21 cellular contexts compared by ENCODE assay signal in genomic region chr6:52384145-52384766, GRCh38.
"Had no signal": no experiment of that assay in that cellular context is flagged by ENCODE, and none has a peak within 500 bp of the region (broad histone marks: within the 10 kb centered on the region; RNA-seq: fewer than 3 reads in every experiment).

No MANE protein-coding gene starts in this region.

- ATAC-seq: activated T-cell treated with anti-CD3 and anti-CD28 coated beads, Interleukin-2, amount 50 U/mL, for 72 hours; gastroesophageal sphincter; heart right ventricle; left cardiac atrium; pancreas; stimulated activated naive CD8-positive, alpha-beta T cell treated with anti-CD3 and anti-CD28 coated beads, Interleukin-15, amount 100 ng/mL, for 72 hours had no signal

- H3K9me3 ChIP-seq: gastroesophageal sphincter, pancreas, sigmoid colon, testis had no signal

- H3K4me3 ChIP-seq: gastroesophageal sphincter, heart right ventricle, lung, pancreas, sigmoid colon, spleen, testis had no signal

- H3K27me3 Mint-ChIP-seq: activated CD4-positive, alpha-beta memory T cell treated with anti-CD3 and anti-CD28 coated beads, Interleukin-2, amount 10 ng/mL, durations not matched to agents 7 days and 5 days; activated naive CD8-positive, alpha-beta T cell treated with anti-CD3 and anti-CD28 coated beads, Interleukin-2, amount 10 ng/mL, durations not matched to agents 7 days and 5 days; stimulated activated naive CD8-positive, alpha-beta T cell treated with anti-CD3 and anti-CD28 coated beads, Interleukin-15, amount 100 ng/mL, for 72 hours had no signal

- H3K9me3 Mint-ChIP-seq: activated T-cell treated with anti-CD3 and anti-CD28 coated beads, Interleukin-2, amount 50 U/mL, for 72 hours had no signal

- H3K4me1 ChIP-seq: testis had no signal

- H3K27me3 ChIP-seq: brain microvascular endothelial cell, gastroesophageal sphincter, heart right ventricle, pancreas, sigmoid colon, spleen, testis had no signal

- DNase-seq: activated CD4-positive, alpha-beta memory T cell treated with anti-CD3 and anti-CD28 coated beads, Interleukin-2, amount 10 ng/mL, durations not matched to agents 7 days and 5 days; activated CD8-positive, alpha-beta memory T cell treated with anti-CD3 and anti-CD28 coated beads, Interleukin-2, amount 50 U/mL, for 48 hours; activated gamma-delta T cell; activated naive CD8-positive, alpha-beta T cell treated with anti-CD3 and anti-CD28 coated beads, Interleukin-2, amount 10 ng/mL, durations not matched to agents 7 days and 5 days; activated T-cell treated with anti-CD3 and anti-CD28 coated beads, Interleukin-2, amount 50 U/mL, for 72 hours; anterior cingulate cortex; brain microvascular endothelial cell; dermis blood vessel endothelial cell; endodermal cell; erythroblast; heart right ventricle; left cardiac atrium; midbrain; pancreas; sigmoid colon; spleen; stimulated activated naive CD8-positive, alpha-beta T cell treated with anti-CD3 and anti-CD28 coated beads, Interleukin-15, amount 100 ng/mL, for 72 hours; T-helper 1 cell; testis had no signal

- H3K36me3 ChIP-seq: brain microvascular endothelial cell, gastroesophageal sphincter, heart right ventricle, pancreas, sigmoid colon had no signal

- FAIRE-seq: pancreas had no signal

- H3K27ac Mint-ChIP-seq: activated CD4-positive, alpha-beta memory T cell treated with anti-CD3 and anti-CD28 coated beads, Interleukin-2, amount 10 ng/mL, durations not matched to agents 7 days and 5 days; activated naive CD8-positive, alpha-beta T cell treated with anti-CD3 and anti-CD28 coated beads, Interleukin-2, amount 10 ng/mL, durations not matched to agents 7 days and 5 days; activated T-cell treated with anti-CD3 and anti-CD28 coated beads, Interleukin-2, amount 50 U/mL, for 72 hours; endodermal cell; stimulated activated naive CD8-positive, alpha-beta T cell treated with anti-CD3 and anti-CD28 coated beads, Interleukin-15, amount 100 ng/mL, for 72 hours had no signal

- H3K4me3 Mint-ChIP-seq: activated CD4-positive, alpha-beta memory T cell treated with anti-CD3 and anti-CD28 coated beads, Interleukin-2, amount 10 ng/mL, durations not matched to agents 7 days and 5 days; activated naive CD8-positive, alpha-beta T cell treated with anti-CD3 and anti-CD28 coated beads, Interleukin-2, amount 10 ng/mL, durations not matched to agents 7 days and 5 days; activated T-cell treated with anti-CD3 and anti-CD28 coated beads, Interleukin-2, amount 50 U/mL, for 72 hours; endodermal cell had no signal

- H3K27ac ChIP-seq: brain microvascular endothelial cell, gastroesophageal sphincter, heart right ventricle, pancreas, sigmoid colon, spleen, testis had no signal
